8 cellular contexts compared by ENCODE assay signal in genomic region chr17:34361478-34362061, GRCh38. TPM values are rescaled to one million over a fixed set of nuclear protein-coding genes. Genes with fewer than 3 reads are reported as not detected.
DNase-seq lines count a peak whose midpoint lies in the region; ATAC-seq and TF ChIP-seq lines count a peak whose summit lies in the region.

No MANE protein-coding gene starts in this region.

- peaks cover 14% of the 10 kb centered on the region for H3K27me3 Mint-ChIP-seq in activated T-cell treated with anti-CD3 and anti-CD28 coated beads, Interleukin-2, amount 50 U/mL, for 4 hours (ENCODE audit: low read depth)
- peaks cover 19% of the 10 kb centered on the region for H3K27me3 Mint-ChIP-seq in nephron progenitor cell (ENCODE audit: low read depth, poor library complexity)

- H3K4me1 Mint-ChIP-seq in activated T-cell treated with anti-CD3 and anti-CD28 coated beads, Interleukin-2, amount 50 U/mL, for 4 hours (ENCODE audit: low read depth): peaks cover 9% of the 10 kb centered on the region
- no peaks in the 10 kb centered on the region for H3K4me1 Mint-ChIP-seq in nephron progenitor cell

- ATAC-seq in GM18861 (IDR thresholded peaks at IDR 0.05; ENCODE audit: unreplicated experiment): peak; percentile 82
- ATAC-seq in activated T-cell treated with anti-CD3 and anti-CD28 coated beads, Interleukin-2, amount 50 U/mL, for 4 hours: peak; percentile 76 to 87

- H3K36me3 Mint-ChIP-seq in activated T-cell treated with anti-CD3 and anti-CD28 coated beads, Interleukin-2, amount 50 U/mL, for 4 hours (ENCODE audit: insufficient read depth): no peaks in the 10 kb centered on the region
- no peaks in the 10 kb centered on the region for H3K36me3 Mint-ChIP-seq in nephron progenitor cell (ENCODE audit: low read depth)

- no peaks in the 10 kb centered on the region for H3K9me3 Mint-ChIP-seq in activated T-cell treated with anti-CD3 and anti-CD28 coated beads, Interleukin-2, amount 50 U/mL, for 4 hours
- no peaks in the 10 kb centered on the region for H3K9me3 Mint-ChIP-seq in nephron progenitor cell

- H3K9me3 ChIP-seq in AG04450 (ENCODE audit: control insufficient read depth, insufficient read depth, low read length): no peaks in the 10 kb centered on the region
- no peaks in the 10 kb centered on the region for H3K9me3 ChIP-seq in OCI-LY3 (ENCODE audit: insufficient read depth, low read length)

- H3K27ac Mint-ChIP-seq in nephron progenitor cell: no peak overlapping the region

- no peaks in the 10 kb centered on the region for H3K36me3 ChIP-seq in KMS-11 (ENCODE audit: insufficient read depth)
- no peaks in the 10 kb centered on the region for H3K36me3 ChIP-seq in OCI-LY3 (replicated peaks; ENCODE audit: low read depth, low read length)

- H3K4me1 ChIP-seq in KMS-11 (ENCODE audit: low read depth, poor library complexity, severe bottlenecking) (peaks cover 70% of the 10 kb centered on the region), OCI-LY3 (ENCODE audit: low read length) (peaks cover 16% of the 10 kb centered on the region)

- peak overlapping the region; percentile 1; the same call in 1 of the 2 replicates for H3K4me2 ChIP-seq in KMS-11
- H3K4me2 ChIP-seq in OCI-LY3 (ENCODE audit: low read length): no peak overlapping the region

- peaks cover 9% of the 10 kb centered on the region for H3K27me3 ChIP-seq in AG04450 (ENCODE audit: control insufficient read depth, insufficient read depth, low read length)
- H3K27me3 ChIP-seq in KMS-11 (ENCODE audit: insufficient read depth, low read depth): no peaks in the 10 kb centered on the region
- H3K27me3 ChIP-seq in OCI-LY3 (ENCODE audit: low read depth, low read length): peaks cover 86% of the 10 kb centered on the region

- TF ChIP-seq CTCF in AG04450 (IDR thresholded peaks at IDR 0.05; ENCODE audit: low read depth, low read length) (peak; percentile 100), KMS-11 (conservative IDR thresholded peaks at IDR 0.05; ENCODE audit: low read depth, low read length) (peak; percentile 99), OCI-LY3 (IDR thresholded peaks at IDR 0.05; ENCODE audit: low read depth, low read length) (peak; percentile 99), nephron progenitor cell (IDR thresholded peaks at IDR 0.05) (peak; percentile 99)

- POLR2A ChIA-PET in AG04450 (lab: Yijun Ruan, JAX): interaction anchor here (0.6 to 2.8 kb wide), 5 partner anchors 9 to 181 kb away, joined by 3 to 10 read pairs (median 3); partner anchors contain the start of gene CCL2

- H3K27ac ChIP-seq in AG04450 (ENCODE audit: low read depth, low read length) (no peak overlapping the region), KMS-11 (no peak overlapping the region), OCI-LY3 (ENCODE audit: low read length) (no peak overlapping the region), substantia nigra (ENCODE audit: low read depth, low read length, poor library complexity, severe bottlenecking) (no peak overlapping the region)

- H3K79me2 ChIP-seq in KMS-11 (ENCODE audit: insufficient read depth, low read depth): no peaks in the 10 kb centered on the region
- H3K79me2 ChIP-seq in OCI-LY3 (ENCODE audit: low read length): no peaks in the 10 kb centered on the region

- no peak overlapping the region for H3K9ac ChIP-seq in KMS-11
- no peak overlapping the region for H3K9ac ChIP-seq in OCI-LY3 (ENCODE audit: low read length)

- H3K4me3 ChIP-seq in AG04450 (ENCODE audit: low read depth, low read length): no peak overlapping the region
- no peak overlapping the region for H3K4me3 ChIP-seq in KMS-11 (IDR thresholded peaks at IDR 0.05; ENCODE audit: insufficient read depth, low read depth, low read length)
- no peak overlapping the region for H3K4me3 ChIP-seq in OCI-LY3 (ENCODE audit: low read length)

- DNase-seq in AG04450 (ENCODE audit: low read depth, low spot score) (peak; percentile 72), fibroblast of peridontal ligament (ENCODE audit: extremely low read depth) (peak; percentile 81), nephron progenitor cell (peak; percentile 89), substantia nigra (lab: John Stamatoyannopoulos, UW) (peak in 34 of 49 donors; percentile 16 to 72 (median 36))
- DNase-seq in activated T-cell treated with anti-CD3 and anti-CD28 coated beads, Interleukin-2, amount 50 U/mL, for 4 hours: peak; percentile 31

- H4K20me1 ChIP-seq in KMS-11 (ENCODE audit: insufficient read depth): no peaks in the 10 kb centered on the region
- H4K20me1 ChIP-seq in OCI-LY3 (ENCODE audit: insufficient read depth, low read length): peaks cover 34% of the 10 kb centered on the region

- no peak overlapping the region for H2AFZ ChIP-seq in KMS-11 (ENCODE audit: low read depth)
- H2AFZ ChIP-seq in OCI-LY3 (ENCODE audit: low read depth, low read length): no peak overlapping the region

- H3K4me3 Mint-ChIP-seq in activated T-cell treated with anti-CD3 and anti-CD28 coated beads, Interleukin-2, amount 50 U/mL, for 4 hours: no peak overlapping the region
- no peak overlapping the region for H3K4me3 Mint-ChIP-seq in nephron progenitor cell

- CTCF ChIA-PET in AG04450 (lab: Charles Lee): interaction anchor here (0.5 to 14.0 kb wide), 94 partner anchors 9 to 1071 kb away, joined by 3 to 849 read pairs (median 6); partner anchors contain the start of genes CCL11, CCL2, CCL7 and CCL8

RNA-seq across cellular contexts. Expression of gene CCL1, which starts 1.5 kb away (rescaled TPM):
- not detected in 2 replicates for polyA plus RNA-seq in AG04450 (2011; rRNA removed)
- polyA minus RNA-seq in AG04450 (2011; rRNA and poly(A)+ RNA removed): not detected in 2 replicates
- total RNA-seq in activated T-cell treated with anti-CD3 and anti-CD28 coated beads, Interleukin-2, amount 50 U/mL, for 4 hours: 10 to 100 TPM in 1 of 3 donors, 1 to 10 TPM in 2; 1.4 to 17.7 (median 3.6) TPM

RNA-seq across cellular contexts. Expression of gene CCL13, which starts 5.3 kb away (rescaled TPM):
- 0.16 TPM in 1 of 2 replicates, not detected in the other for polyA plus RNA-seq in AG04450 (2011; rRNA removed)
- polyA minus RNA-seq in AG04450 (2011; rRNA and poly(A)+ RNA removed): 0.52 TPM in 1 of 2 replicates, not detected in the other
- not detected for total RNA-seq in activated T-cell treated with anti-CD3 and anti-CD28 coated beads, Interleukin-2, amount 50 U/mL, for 4 hours

RNA-seq across cellular contexts. Expression of gene CCL8, which starts 42.3 kb away (rescaled TPM):
- 0.06 TPM in 1 of 2 replicates, not detected in the other for polyA plus RNA-seq in AG04450 (2011; rRNA removed)
- polyA minus RNA-seq in AG04450 (2011; rRNA and poly(A)+ RNA removed): not detected in 2 replicates
- total RNA-seq in activated T-cell treated with anti-CD3 and anti-CD28 coated beads, Interleukin-2, amount 50 U/mL, for 4 hours: not detected

Comparison
In these comparisons a context has a peak if more than half of its experiments do, and no peak if none do; other contexts are left out.
1. DNase-seq: peak in every context shown above with its lines; median percentile 89 in nephron progenitor cell; 81 in fibroblast of peridontal ligament; 72 in AG04450; 36 in substantia nigra; 31 in activated T-cell treated with anti-CD3 and anti-CD28 coated beads, Interleukin-2, amount 50 U/mL, for 4 hours.